ENCODE assay signal across 12 cellular contexts in the genomic region with DNA sequence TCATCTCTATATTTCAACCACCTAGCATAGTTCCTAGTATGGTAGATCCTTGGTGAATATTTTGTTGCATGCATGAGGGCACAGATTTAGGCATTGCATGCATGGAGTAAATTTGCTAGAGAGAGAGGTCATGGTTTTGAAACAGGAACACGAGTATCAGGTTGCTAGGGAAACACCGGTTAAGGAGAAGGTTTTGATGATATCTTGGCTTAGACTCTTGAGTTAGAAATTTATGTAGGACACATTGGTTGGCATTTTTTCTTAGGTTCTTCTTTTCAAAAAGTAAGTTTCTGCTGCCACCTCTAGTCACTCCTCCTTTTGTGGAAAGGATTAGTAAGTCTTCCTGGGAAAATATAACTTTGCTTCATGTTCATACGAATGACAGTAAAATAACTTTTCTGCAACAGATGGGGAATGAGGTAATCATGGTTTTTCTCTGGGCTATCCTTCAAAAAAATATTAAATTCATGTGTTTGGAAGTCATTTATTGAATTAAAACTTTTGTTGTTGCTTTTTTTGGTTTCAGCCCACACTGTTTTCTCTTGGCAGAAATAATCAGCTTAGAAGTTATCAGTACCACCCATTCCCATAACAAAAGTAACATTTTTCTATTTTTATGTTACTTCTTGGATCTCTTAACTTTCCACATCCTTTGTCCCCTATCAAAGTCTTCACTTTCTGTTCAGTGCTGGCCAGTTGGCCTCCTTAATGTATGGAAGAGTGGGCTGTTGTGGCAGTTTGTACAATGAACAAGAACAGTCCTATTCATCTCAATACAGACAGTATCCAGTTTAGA.
DNase-seq lines count a peak whose midpoint lies in the region; ATAC-seq and TF ChIP-seq lines count a peak whose summit lies in the region.
"Had no signal": no experiment of that assay in that cellular context is flagged by ENCODE, and none has a peak within 500 bp of the region (broad histone marks: within the 10 kb centered on the region; RNA-seq: fewer than 3 reads in every experiment).

No MANE protein-coding gene starts in this region.

- H3K4me1 ChIP-seq in adipocyte (ENCODE audit: control insufficient read depth, insufficient read depth, low read length) (peaks cover 13% of the 10 kb centered on the region), right cardiac atrium (ENCODE audit: control insufficient read depth, insufficient read depth, low read length) (no peaks in the 10 kb centered on the region)

- no peaks in the 10 kb centered on the region for H3K27me3 Mint-ChIP-seq in activated CD4-positive, alpha-beta T cell treated with anti-CD3 and anti-CD28 coated beads, Interleukin-2, amount 10 ng/mL, durations not matched to agents 24 days and 14 days
- no peaks in the 10 kb centered on the region for H3K27me3 Mint-ChIP-seq in T-helper 2 cell treated with Interferon-gamma antibody and Interleukin-4, amounts not matched to agents 5 μg/mL and 100 μg/mL, for 36 hours (ENCODE audit: low read depth)
- H3K27me3 Mint-ChIP-seq in type B pancreatic cell: peaks cover 8% of the 10 kb centered on the region
- H3K27me3 Mint-ChIP-seq: stimulated activated naive CD8-positive, alpha-beta T cell treated with anti-CD3 and anti-CD28 coated beads, Interleukin-15, Interleukin-2, amounts not matched to agents 100 ng/mL and 50 ng/mL, for 24 hours had no signal

- 41% methylated on average over 3 of the region's 3 CpGs for WGBS in right cardiac atrium

- H3K4me1 Mint-ChIP-seq in activated CD4-positive, alpha-beta T cell treated with anti-CD3 and anti-CD28 coated beads, Interleukin-2, amount 10 ng/mL, durations not matched to agents 24 days and 14 days: no peaks in the 10 kb centered on the region
- H3K4me1 Mint-ChIP-seq in T-helper 2 cell treated with Interferon-gamma antibody and Interleukin-4, amounts not matched to agents 5 μg/mL and 100 μg/mL, for 36 hours (ENCODE audit: low read depth): peaks cover 12% of the 10 kb centered on the region
- H3K4me1 Mint-ChIP-seq in type B pancreatic cell (ENCODE audit: unreplicated experiment): peaks cover 14% of the 10 kb centered on the region

- no peaks in the 10 kb centered on the region for H3K27me3 ChIP-seq in adipocyte (replicated peaks; ENCODE audit: control insufficient read depth, insufficient read depth, low read length)
- no peaks in the 10 kb centered on the region for H3K27me3 ChIP-seq in right cardiac atrium (ENCODE audit: control insufficient read depth, insufficient read depth)

- no peak for TF ChIP-seq CTCF in type B pancreatic cell (conservative IDR thresholded peaks at IDR 0.05)

- no peaks in the 10 kb centered on the region for H3K9me3 ChIP-seq in adipocyte (ENCODE audit: control insufficient read depth, low read length)
- H3K9me3 ChIP-seq in right cardiac atrium (ENCODE audit: control insufficient read depth, low read length): no peaks in the 10 kb centered on the region

- H3K9ac ChIP-seq in adipocyte (ENCODE audit: low read length): no peak overlapping the region

- no peak overlapping the region for H3K4me3 Mint-ChIP-seq in activated CD4-positive, alpha-beta T cell treated with anti-CD3 and anti-CD28 coated beads, Interleukin-2, amount 10 ng/mL, durations not matched to agents 24 days and 14 days
- no peak overlapping the region for H3K4me3 Mint-ChIP-seq in T-helper 2 cell treated with Interferon-gamma antibody and Interleukin-4, amounts not matched to agents 5 μg/mL and 100 μg/mL, for 36 hours
- no peak overlapping the region for H3K4me3 Mint-ChIP-seq in type B pancreatic cell
- H3K4me3 Mint-ChIP-seq: stimulated activated naive CD8-positive, alpha-beta T cell treated with anti-CD3 and anti-CD28 coated beads, Interleukin-15, Interleukin-2, amounts not matched to agents 100 ng/mL and 50 ng/mL, for 24 hours had no signal

- DNase-seq in activated CD4-positive, alpha-beta T cell treated with anti-CD3 and anti-CD28 coated beads, Interleukin-2, amount 10 ng/mL, durations not matched to agents 24 days and 14 days: peak; percentile 7
- no peak for DNase-seq in activated CD4-positive, alpha-beta T cell treated with anti-CD3 and anti-CD28 coated beads, Interleukin-2, amount 50 U/mL, for 48 hours
- DNase-seq in adipocyte (ENCODE audit: low read depth): peak; percentile 78
- DNase-seq in right cardiac atrium: no peak
- no peak for DNase-seq in T-helper 2 cell treated with Interferon-gamma antibody and Interleukin-4, amounts not matched to agents 5 μg/mL and 100 μg/mL, for 36 hours (ENCODE audit: low spot score)
- DNase-seq in type B pancreatic cell (ENCODE audit: extremely low spot score, unreplicated experiment): no peak
- DNase-seq: activated CD8-positive, alpha-beta memory T cell treated with anti-CD3 and anti-CD28 coated beads, Interleukin-2, amount 50 U/mL, for 4 hours; central memory CD4-positive, alpha-beta T cell had no signal

- H3K27ac Mint-ChIP-seq in activated CD4-positive, alpha-beta T cell treated with anti-CD3 and anti-CD28 coated beads, Interleukin-2, amount 10 ng/mL, durations not matched to agents 24 days and 14 days: no peak overlapping the region
- no peak overlapping the region for H3K27ac Mint-ChIP-seq in T-helper 2 cell treated with Interferon-gamma antibody and Interleukin-4, amounts not matched to agents 5 μg/mL and 100 μg/mL, for 36 hours
- no peak overlapping the region for H3K27ac Mint-ChIP-seq in type B pancreatic cell
- H3K27ac Mint-ChIP-seq: activated naive CD4-positive, alpha-beta T cell treated with anti-CD3 and anti-CD28 coated beads, Interleukin-2, amount 50 U/mL, for 72 hours; stimulated activated naive CD8-positive, alpha-beta T cell treated with anti-CD3 and anti-CD28 coated beads, Interleukin-15, Interleukin-2, amounts not matched to agents 100 ng/mL and 50 ng/mL, for 24 hours had no signal

- H3K36me3 Mint-ChIP-seq in activated CD4-positive, alpha-beta T cell treated with anti-CD3 and anti-CD28 coated beads, Interleukin-2, amount 10 ng/mL, durations not matched to agents 24 days and 14 days (ENCODE audit: low read depth): no peaks in the 10 kb centered on the region
- H3K36me3 Mint-ChIP-seq in T-helper 2 cell treated with Interferon-gamma antibody and Interleukin-4, amounts not matched to agents 5 μg/mL and 100 μg/mL, for 36 hours (ENCODE audit: low read depth): peaks cover 1% of the 10 kb centered on the region
- no peaks in the 10 kb centered on the region for H3K36me3 Mint-ChIP-seq in type B pancreatic cell
- H3K36me3 Mint-ChIP-seq: activated naive CD4-positive, alpha-beta T cell treated with anti-CD3 and anti-CD28 coated beads, Interleukin-2, amount 50 U/mL, for 72 hours had no signal

- peak; percentile 59 to 64 for ATAC-seq in right cardiac atrium
- no peak for ATAC-seq in HG02840 (IDR thresholded peaks at IDR 0.05; ENCODE audit: low FRiP score, unreplicated experiment)
- no peak for ATAC-seq in GM18858 (IDR thresholded peaks at IDR 0.05; ENCODE audit: unreplicated experiment)
- ATAC-seq: activated naive CD4-positive, alpha-beta T cell treated with anti-CD3 and anti-CD28 coated beads, Interleukin-2, amount 50 U/mL, for 72 hours had no signal

- no peak overlapping the region for H3K27ac ChIP-seq in right cardiac atrium (ENCODE audit: low read length)

- H3K4me3 ChIP-seq in adipocyte (ENCODE audit: low read length) (no peak overlapping the region), right cardiac atrium (ENCODE audit: low read length) (no peak overlapping the region)

- peaks cover 4% of the 10 kb centered on the region for H3K9me3 Mint-ChIP-seq in activated CD4-positive, alpha-beta T cell treated with anti-CD3 and anti-CD28 coated beads, Interleukin-2, amount 10 ng/mL, durations not matched to agents 24 days and 14 days
- peaks cover 5% of the 10 kb centered on the region for H3K9me3 Mint-ChIP-seq in T-helper 2 cell treated with Interferon-gamma antibody and Interleukin-4, amounts not matched to agents 5 μg/mL and 100 μg/mL, for 36 hours
- no peaks in the 10 kb centered on the region for H3K9me3 Mint-ChIP-seq in type B pancreatic cell
- H3K9me3 Mint-ChIP-seq: stimulated activated naive CD8-positive, alpha-beta T cell treated with anti-CD3 and anti-CD28 coated beads, Interleukin-15, Interleukin-2, amounts not matched to agents 100 ng/mL and 50 ng/mL, for 24 hours had no signal

- H3K36me3 ChIP-seq in adipocyte (ENCODE audit: control insufficient read depth, insufficient read depth, low read length, severe bottlenecking): no peaks in the 10 kb centered on the region

- intact Hi-C loops in activated CD4-positive, alpha-beta T cell treated with anti-CD3 and anti-CD28 coated beads, Interleukin-2, amount 10 ng/mL, durations not matched to agents 24 days and 14 days (cut with micrococcal nuclease): no loop called here
- intact Hi-C loops in right cardiac atrium (cut with DNase I): no loop called here

Comparison
In these comparisons a context has a peak if more than half of its experiments do, and no peak if none do; other contexts are left out.
1. DNase-seq: peak in activated CD4-positive, alpha-beta T cell treated with anti-CD3 and anti-CD28 coated beads, Interleukin-2, amount 10 ng/mL, durations not matched to agents 24 days and 14 days (single experiment) and adipocyte (single experiment); none in activated CD4-positive, alpha-beta T cell treated with anti-CD3 and anti-CD28 coated beads, Interleukin-2, amount 50 U/mL, for 48 hours (0 of 2), right cardiac atrium (0 of 3), T-helper 2 cell treated with Interferon-gamma antibody and Interleukin-4, amounts not matched to agents 5 μg/mL and 100 μg/mL, for 36 hours (single experiment) and type B pancreatic cell (single experiment).
2. ATAC-seq: peak in right cardiac atrium (2 of 2); none in HG02840 (single experiment) and GM18858 (single experiment).